19 cellular contexts compared by ENCODE assay signal in genomic region chr20:61233590-61233989, GRCh38. TPM values are rescaled to one million over a fixed set of nuclear protein-coding genes. Genes with fewer than 3 reads are reported as not detected.
A peak's percentile ranks its signal among the peaks of the same experiment; 100 is the strongest.
DNase-seq lines count a peak whose midpoint lies in the region; ATAC-seq, FAIRE-seq and TF ChIP-seq lines count a peak whose summit lies in the region.
"Had no signal": no experiment of that assay in that cellular context is flagged by ENCODE, and none has a peak within 500 bp of the region (broad histone marks: within the 10 kb centered on the region; RNA-seq: fewer than 3 reads in every experiment).

No MANE protein-coding gene starts in this region.

- H2BK15ac ChIP-seq in IMR-90 (ENCODE audit: low read depth, low read length): no peak overlapping the region

- no TSS peak for BruUV-seq in IMR-90 (replicated peaks; lab: Mats Ljungman, UMichigan)

- H3K27me3 ChIP-seq in IMR-90 (ENCODE audit: control insufficient read depth, insufficient read depth, low read length): peaks cover 7% of the 10 kb centered on the region
- no peaks in the 10 kb centered on the region for H3K27me3 ChIP-seq in bronchial epithelial cell (ENCODE audit: control insufficient read depth, insufficient read depth, low read length)
- H3K27me3 ChIP-seq in osteoblast (ENCODE audit: insufficient read depth, low read length): no peaks in the 10 kb centered on the region

- peak overlapping the region; percentile 30 for H2AK9ac ChIP-seq in IMR-90 (replicated peaks; ENCODE audit: low read depth, low read length, poor library complexity)

- CTCF ChIA-PET in IMR-90 (lab: Yijun Ruan, JAX): no interaction called here

- H3K9me1 ChIP-seq in IMR-90 (ENCODE audit: insufficient read depth, low read length): no peaks in the 10 kb centered on the region

- in situ Hi-C loops in IMR-90 (cut with MboI; ENCODE audit: low sequenced_read_pairs): loop anchor here (25.0 kb wide), 1 partner anchor 1171 kb away; no protein-coding TSS in a partner anchor

- H3K27me3 Mint-ChIP-seq in T-helper 17 cell: peaks cover 15% of the 10 kb centered on the region

- intact Hi-C loops in IMR-90 (cut with micrococcal nuclease): no loop called here

- no peaks in the 10 kb centered on the region for H4K20me1 ChIP-seq in IMR-90 (ENCODE audit: insufficient read depth, low read length)
- no peaks in the 10 kb centered on the region for H4K20me1 ChIP-seq in osteoblast (ENCODE audit: insufficient read depth, low read length)

- no peak overlapping the region for H3K27ac ChIP-seq in IMR-90 (ENCODE audit: insufficient read depth, low read length)
- H3K27ac ChIP-seq in osteoblast (ENCODE audit: low read depth, low read length): no peak overlapping the region
- H3K27ac ChIP-seq: C4-2B had no signal

- H3K4me3 ChIP-seq in IMR-90 (ENCODE audit: insufficient read depth, low read depth, low read length): no peak overlapping the region
- no peak overlapping the region for H3K4me3 ChIP-seq in bronchial epithelial cell (ENCODE audit: low read depth, low read length)
- H3K4me3 ChIP-seq in osteoblast (ENCODE audit: insufficient read depth, low read length): no peak overlapping the region
- H3K4me3 ChIP-seq: GM23338, K562 had no signal

- no peaks in the 10 kb centered on the region for H3K4me1 ChIP-seq in IMR-90 (ENCODE audit: control insufficient read depth, insufficient read depth, low read length)
- no peaks in the 10 kb centered on the region for H3K4me1 ChIP-seq in osteoblast (ENCODE audit: insufficient read depth, low read length)
- H3K4me1 ChIP-seq: Caco-2 had no signal

- no peak overlapping the region for H3K23ac ChIP-seq in IMR-90 (ENCODE audit: low read depth, low read length)

- H2BK5ac ChIP-seq in IMR-90 (ENCODE audit: low read depth, low read length, poor library complexity, severe bottlenecking): no peak overlapping the region

- TF ChIP-seq RAD21 in IMR-90 (IDR thresholded peaks at IDR 0.05; ENCODE audit: low read length): no peak

- dilution Hi-C loops in IMR-90 (cut with HindIII; ENCODE audit: low sequenced_read_pairs, unreplicated experiment): no loop called here

- no peak for TF ChIP-seq POLR2A in IMR-90 (IDR thresholded peaks at IDR 0.05; ENCODE audit: low read depth, low read length)

- H3K4me3 Mint-ChIP-seq in T-helper 17 cell: no peak overlapping the region
- H3K4me3 Mint-ChIP-seq: CD4-positive, alpha-beta T cell; GM23338 had no signal

- H4K5ac ChIP-seq in IMR-90 (ENCODE audit: low read depth, low read length): no peak overlapping the region

- H3K9ac ChIP-seq in IMR-90 (ENCODE audit: low read depth, low read length): no peak overlapping the region

- POLR2A ChIA-PET in IMR-90 (lab: Charles Lee; ENCODE audit: unreplicated experiment): no interaction called here

- no peak overlapping the region for H3K14ac ChIP-seq in IMR-90 (replicated peaks; ENCODE audit: low read depth, low read length)

- ATAC-seq in IMR-90 (ENCODE audit: low read depth) (no peak), HG02981 (IDR thresholded peaks at IDR 0.05; ENCODE audit: unreplicated experiment) (no peak), T-helper 17 cell (no peak)
- ATAC-seq: GM23338, HCT116, K562 had no signal

- H3K79me2 ChIP-seq in osteoblast (ENCODE audit: insufficient read depth, low read length): no peaks in the 10 kb centered on the region

- no peak overlapping the region for H4K8ac ChIP-seq in IMR-90 (ENCODE audit: low read depth in 2 of 2, low read length in 2 of 2)

- no peak overlapping the region for H4K91ac ChIP-seq in IMR-90 (ENCODE audit: insufficient read depth, low read depth, low read length)

- no peak overlapping the region for H2AFZ ChIP-seq in IMR-90 (replicated peaks; ENCODE audit: low read length, poor library complexity)
- no peak overlapping the region for H2AFZ ChIP-seq in osteoblast (ENCODE audit: low read length)
- H2AFZ ChIP-seq: GM23338 had no signal

- H2AK5ac ChIP-seq in IMR-90 (ENCODE audit: low read depth, low read length): no peak overlapping the region; the same call in 1 of the 2 replicates

- WGBS in IMR-90 (ENCODE audit: extremely low coverage in 2 of 2, insufficient read length in 1 of 2), 2 experiments: 100% methylated on average over 1 of the region's 7 CpGs; no CpG with 5 or more reads in 1 of the 2 experiments

- no peaks in the 10 kb centered on the region for H3K79me1 ChIP-seq in IMR-90 (ENCODE audit: low read depth in 1 of 2, low read length in 2 of 2)

- peak; percentile 88 for FAIRE-seq in bronchial epithelial cell (lab: Jason Lieb, UNC)
- FAIRE-seq: A204.1, D721Med, G401.6, GM12892, GM18507, K562 had no signal

- no peak overlapping the region for H3K56ac ChIP-seq in IMR-90 (ENCODE audit: extremely low read depth, insufficient read depth, low read length)

- no peak for TF ChIP-seq CTCF in IMR-90 (conservative IDR thresholded peaks at IDR 0.05; ENCODE audit: low read depth, low read length)
- TF ChIP-seq CTCF in bronchial epithelial cell (IDR thresholded peaks at IDR 0.05; ENCODE audit: insufficient read depth, low read length, severe bottlenecking): no peak
- no peak for TF ChIP-seq CTCF in osteoblast (IDR thresholded peaks at IDR 0.05; ENCODE audit: extremely low read depth, low read depth, low read length)

- no peak overlapping the region for H2BK20ac ChIP-seq in IMR-90 (ENCODE audit: low read depth, low read length)

- H2BK120ac ChIP-seq in IMR-90 (ENCODE audit: low read depth, low read length): no peak overlapping the region

- H3K4me2 ChIP-seq in IMR-90 (ENCODE audit: low read depth, low read length): no peak overlapping the region
- no peak overlapping the region for H3K4me2 ChIP-seq in osteoblast (ENCODE audit: insufficient read depth, low read length)
- H3K4me2 ChIP-seq: GM23338 had no signal

- no peak overlapping the region for H3K18ac ChIP-seq in IMR-90 (ENCODE audit: low read depth, low read length)

- no peak overlapping the region for H3K4ac ChIP-seq in IMR-90 (ENCODE audit: low read depth, low read length)

- H3K27ac Mint-ChIP-seq in T-helper 17 cell: no peak overlapping the region
- H3K27ac Mint-ChIP-seq: CD4-positive, alpha-beta T cell; GM23338 had no signal

- H3K9me3 ChIP-seq in IMR-90 (ENCODE audit: control insufficient read depth, insufficient read depth, low read length): peaks cover 5% of the 10 kb centered on the region
- H3K9me3 ChIP-seq in osteoblast (ENCODE audit: low read depth, low read length): peaks cover 1% of the 10 kb centered on the region
- H3K9me3 ChIP-seq in T-helper 17 cell (ENCODE audit: control insufficient read depth, low read length, poor library complexity, severe bottlenecking): no peaks in the 10 kb centered on the region

- no peak for DNase-seq in IMR-90
- DNase-seq in bronchial epithelial cell (ENCODE audit: low read depth): no peak
- peak; percentile 1 for DNase-seq in osteoblast (ENCODE audit: insufficient read length, low spot score, missing footprints)
- no peak for DNase-seq in T-helper 17 cell
- DNase-seq in AML-193 (lab: John Stamatoyannopoulos, UW): no peak
- DNase-seq: ACHN; Caco-2; CD4-positive, alpha-beta T cell; H7 had no signal

- peaks cover 3% of the 10 kb centered on the region for H3K4me1 Mint-ChIP-seq in T-helper 17 cell

- H3K36me3 Mint-ChIP-seq in T-helper 17 cell (ENCODE audit: low read depth): no peaks in the 10 kb centered on the region

- no peaks in the 10 kb centered on the region for H3K36me3 ChIP-seq in IMR-90 (ENCODE audit: control insufficient read depth, insufficient read depth, low read length)
- no peaks in the 10 kb centered on the region for H3K36me3 ChIP-seq in bronchial epithelial cell (ENCODE audit: control insufficient read depth, insufficient read depth, low read length)
- H3K36me3 ChIP-seq in osteoblast (ENCODE audit: insufficient read depth, low read length): no peaks in the 10 kb centered on the region

TF ChIP-seq in IMR-90, 13 proteins besides CTCF, POLR2A, EP300 and RAD21:
- TF ChIP-seq RCOR1 (IDR thresholded peaks at IDR 0.05; ENCODE audit: insufficient replicate concordance, low read length) (no peak), MXI1 (IDR thresholded peaks at IDR 0.05; ENCODE audit: borderline replicate concordance, low read depth, low read length) (no peak), MAFK (IDR thresholded peaks at IDR 0.05; ENCODE audit: low read depth, low read length) (no peak), ELK1 (IDR thresholded peaks at IDR 0.05; ENCODE audit: borderline replicate concordance, low read depth, low read length) (no peak), CEBPB (IDR thresholded peaks at IDR 0.05; ENCODE audit: low read depth, low read length) (no peak), NFE2L2 (IDR thresholded peaks at IDR 0.05; ENCODE audit: low read depth, low read length) (no peak), MAZ (IDR thresholded peaks at IDR 0.05; ENCODE audit: borderline replicate concordance, low read depth, low read length) (no peak)
- TF ChIP-seq, protein P1, sequence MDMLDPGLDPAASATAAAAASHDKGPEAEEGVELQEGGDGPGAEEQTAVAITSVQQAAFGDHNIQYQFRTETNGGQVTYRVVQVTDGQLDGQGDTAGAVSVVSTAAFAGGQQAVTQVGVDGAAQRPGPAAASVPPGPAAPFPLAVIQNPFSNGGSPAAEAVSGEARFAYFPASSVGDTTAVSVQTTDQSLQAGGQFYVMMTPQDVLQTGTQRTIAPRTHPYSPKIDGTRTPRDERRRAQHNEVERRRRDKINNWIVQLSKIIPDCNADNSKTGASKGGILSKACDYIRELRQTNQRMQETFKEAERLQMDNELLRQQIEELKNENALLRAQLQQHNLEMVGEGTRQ (IDR thresholded peaks at IDR 0.05; ENCODE audit: low read depth, low read length): no peak

RNA-seq across cellular contexts. Expression of gene CDH4, which starts 18.5 kb away (rescaled TPM):
- total RNA-seq in IMR-90 (2012; rRNA removed): 1.6 and 2.2 TPM in 2 replicates
- polyA plus RNA-seq in IMR-90 (2012; rRNA removed): 3.5 and 3.7 TPM in 2 replicates
- polyA plus RNA-seq in IMR-90 (2012; cell fraction: cytosol; rRNA removed): 1.6 and 4.4 TPM in 2 replicates
- 1.8 and 3.5 TPM in 2 replicates for polyA plus RNA-seq in IMR-90 (2012; cell fraction: nucleus; rRNA removed; ENCODE audit: low replicate concordance)
- total RNA-seq in bronchial epithelial cell: 5.4 and 12.1 TPM in 2 replicates
- total RNA-seq in osteoblast: 1.1 and 1.8 TPM in 2 replicates
- total RNA-seq in T-helper 17 cell: under 1 TPM; 0.55 to 0.67 TPM
- total RNA-seq: Caco-2, K562 had no signal
